ENCODE assay signal across 8 cellular contexts in the genomic region with DNA sequence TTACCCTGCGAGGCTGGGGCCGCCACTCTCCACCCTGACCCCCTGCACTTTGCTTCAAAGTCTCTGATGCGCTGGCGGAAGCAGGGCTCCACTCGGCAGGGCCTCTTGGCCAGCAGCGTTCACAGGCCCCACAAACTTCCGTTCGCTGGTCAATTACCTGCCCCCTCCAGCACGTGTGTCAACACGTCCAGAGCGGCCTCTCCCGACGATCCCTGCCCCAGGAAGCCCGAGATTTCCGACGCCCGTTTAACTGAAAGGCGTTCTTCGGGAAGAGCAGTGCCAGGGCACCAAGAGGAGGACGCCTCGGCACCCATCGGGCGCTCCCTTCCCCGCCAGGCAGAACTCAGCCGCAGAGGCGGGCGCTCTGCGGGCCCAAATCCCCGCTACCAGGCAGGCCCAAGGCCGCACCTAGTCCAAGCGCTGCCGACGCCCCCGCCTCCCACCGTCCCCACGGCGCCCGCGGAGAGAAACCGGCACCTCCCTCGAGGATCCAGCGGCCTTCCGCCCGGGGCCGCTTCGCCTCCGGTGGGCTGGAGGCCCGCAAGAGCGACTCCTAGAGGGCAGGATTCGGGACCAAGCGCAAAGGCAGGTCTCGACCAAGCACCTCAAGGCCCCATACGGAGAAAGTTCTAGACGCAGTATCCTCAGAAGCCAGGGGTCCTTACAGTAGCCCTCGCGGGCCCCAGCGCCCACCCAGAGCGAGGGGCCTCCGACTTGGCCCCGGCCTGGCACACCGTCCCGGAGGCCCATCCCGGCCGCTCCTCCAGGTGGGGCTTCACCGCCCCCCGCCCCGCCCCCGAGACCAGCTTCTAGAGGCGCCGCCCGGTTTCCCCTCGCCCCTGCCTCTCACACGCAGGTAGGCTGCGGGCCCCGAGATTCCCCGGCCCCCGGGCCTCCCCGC. TPM values are rescaled to one million over a fixed set of nuclear protein-coding genes. Genes with fewer than 3 reads are reported as not detected.
DNase-seq lines count a peak whose midpoint lies in the region; ATAC-seq and TF ChIP-seq lines count a peak whose summit lies in the region.

No MANE protein-coding gene starts in this region.

- intact Hi-C loops in lower leg skin (cut with DNase I; ENCODE audit: low total_unique reads): no loop called here

- H3K4me1 Mint-ChIP-seq in chondrocyte (ENCODE audit: low read depth): peaks cover 34% of the 10 kb centered on the region
- H3K4me1 Mint-ChIP-seq in stimulated activated effector memory CD8-positive, alpha-beta T cell treated with anti-CD3 and anti-CD28 coated beads, Interleukin-12 subunit alpha, Interleukin-12 subunit beta, amount 100 ng/mL, for 72 hours: peaks cover 28% of the 10 kb centered on the region

- peak overlapping the region; percentile 91 for H3K27ac Mint-ChIP-seq in chondrocyte (ENCODE audit: unreplicated experiment)
- peak overlapping the region; percentile 77 for H3K27ac Mint-ChIP-seq in stimulated activated effector memory CD8-positive, alpha-beta T cell treated with anti-CD3 and anti-CD28 coated beads, Interleukin-12 subunit alpha, Interleukin-12 subunit beta, amount 100 ng/mL, for 72 hours

- no peak for DNase-seq in GM06990 (ENCODE audit: extremely low read depth, insufficient read length)
- DNase-seq in Jurkat, Clone E6-1 (ENCODE audit: low read depth, low spot score): peak; percentile 28
- DNase-seq in T-helper 2 cell: peak; percentile 22 to 64 (median 40)
- no peak for DNase-seq in chondrocyte (ENCODE audit: low spot score)
- no peak for DNase-seq in lower leg skin (ENCODE audit: low spot score in 2 of 2)
- peak; percentile 21 to 75 for DNase-seq in stimulated activated effector memory CD8-positive, alpha-beta T cell treated with anti-CD3 and anti-CD28 coated beads, Interleukin-12 subunit alpha, Interleukin-12 subunit beta, amount 100 ng/mL, for 72 hours (ENCODE audit: low spot score in 2 of 2)
- no peak for DNase-seq in COLO829 (ENCODE audit: low spot score)

- peak; percentile 69 for TF ChIP-seq CTCF in GM06990 (IDR thresholded peaks at IDR 0.05; ENCODE audit: insufficient read depth, low read length, poor library complexity, severe bottlenecking)
- peak; percentile 74 for TF ChIP-seq CTCF in chondrocyte (IDR thresholded peaks at IDR 0.05)
- TF ChIP-seq CTCF in lower leg skin (IDR thresholded peaks at IDR 0.05): no peak

- no peaks in the 10 kb centered on the region for H3K27me3 ChIP-seq in GM06990 (replicated peaks; ENCODE audit: control insufficient read depth, insufficient read depth, low read length)

- TF ChIP-seq POLR2A in lower leg skin (IDR thresholded peaks at IDR 0.05): no peak

- peak overlapping the region; percentile 79 for H3K4me3 ChIP-seq in GM06990 (replicated peaks; ENCODE audit: low read depth, low read length)
- peak overlapping the region; percentile 69 for H3K4me3 ChIP-seq in Jurkat, Clone E6-1 (ENCODE audit: low read length)
- H3K4me3 ChIP-seq in lower leg skin (ENCODE audit: low read depth, poor library complexity, severe bottlenecking): peak overlapping the region; percentile 57

- no peaks in the 10 kb centered on the region for H3K9me3 Mint-ChIP-seq in chondrocyte (ENCODE audit: low read depth)
- no peaks in the 10 kb centered on the region for H3K9me3 Mint-ChIP-seq in stimulated activated effector memory CD8-positive, alpha-beta T cell treated with anti-CD3 and anti-CD28 coated beads, Interleukin-12 subunit alpha, Interleukin-12 subunit beta, amount 100 ng/mL, for 72 hours

- H3K27me3 Mint-ChIP-seq in chondrocyte (ENCODE audit: low read depth): no peaks in the 10 kb centered on the region

- no peaks in the 10 kb centered on the region for H3K36me3 Mint-ChIP-seq in chondrocyte (ENCODE audit: low read depth)
- H3K36me3 Mint-ChIP-seq in stimulated activated effector memory CD8-positive, alpha-beta T cell treated with anti-CD3 and anti-CD28 coated beads, Interleukin-12 subunit alpha, Interleukin-12 subunit beta, amount 100 ng/mL, for 72 hours: peaks cover 47% of the 10 kb centered on the region

- ATAC-seq in GM21737 (IDR thresholded peaks at IDR 0.05; ENCODE audit: unreplicated experiment): peak; percentile 25
- peak; percentile 51 for ATAC-seq in stimulated activated effector memory CD8-positive, alpha-beta T cell treated with anti-CD3 and anti-CD28 coated beads, Interleukin-12 subunit alpha, Interleukin-12 subunit beta, amount 100 ng/mL, for 72 hours

- H3K36me3 ChIP-seq in GM06990 (ENCODE audit: control insufficient read depth, insufficient read depth, low read length): peaks cover 2% of the 10 kb centered on the region; the same call in 1 of the 2 replicates

- 2 to 41% methylated on average over 10 to 46 of the region's 78 CpGs for WGBS in lower leg skin, 2 donors

- peak overlapping the region; percentile 84 for H3K4me3 Mint-ChIP-seq in chondrocyte (ENCODE audit: unreplicated experiment)
- H3K4me3 Mint-ChIP-seq in stimulated activated effector memory CD8-positive, alpha-beta T cell treated with anti-CD3 and anti-CD28 coated beads, Interleukin-12 subunit alpha, Interleukin-12 subunit beta, amount 100 ng/mL, for 72 hours: peak overlapping the region; percentile 83

RNA-seq across cellular contexts. Expression of a gene that starts 0.6 kb away (rescaled TPM):
- 189 TPM for polyA plus RNA-seq in Jurkat, Clone E6-1 (2012; ENCODE audit: insufficient read depth, insufficient read length)
- total RNA-seq in chondrocyte (144 to 153 TPM (median 147 TPM) in 3 replicates), lower leg skin (100 to 1,000 TPM; 139 to 210 (median 169) TPM)

RNA-seq across cellular contexts. Expression of a gene that starts 1.1 kb away (rescaled TPM):
- 3.4 TPM for polyA plus RNA-seq in Jurkat, Clone E6-1 (2012; ENCODE audit: insufficient read depth, insufficient read length)
- total RNA-seq in chondrocyte (19.0 to 25.4 TPM (median 20.3 TPM) in 3 replicates), lower leg skin (1 to 10 TPM; 5.0 to 9.3 (median 7.4) TPM)

RNA-seq across cellular contexts. Expression of a gene that starts 35.9 kb away (rescaled TPM):
- polyA plus RNA-seq in Jurkat, Clone E6-1 (2012; ENCODE audit: insufficient read depth, insufficient read length): 3.1 TPM
- total RNA-seq in chondrocyte (47.6 to 71.1 TPM (median 70.6 TPM) in 3 replicates), lower leg skin (10 to 100 TPM; 26.5 to 43.5 (median 34.5) TPM)

RNA-seq across cellular contexts. Expression of a gene that starts 40.4 kb away (rescaled TPM):
- 1.9 TPM for polyA plus RNA-seq in Jurkat, Clone E6-1 (2012; ENCODE audit: insufficient read depth, insufficient read length)
- total RNA-seq in chondrocyte (8.5 to 36.3 TPM (median 34.8 TPM) in 3 replicates), lower leg skin (10 to 100 TPM; 10.9 to 21.9 (median 12.3) TPM)

RNA-seq across cellular contexts. Expression of a gene that starts 50.0 kb away (rescaled TPM):
- 1.9 TPM for polyA plus RNA-seq in Jurkat, Clone E6-1 (2012; ENCODE audit: insufficient read depth, insufficient read length)
- 3.2 to 3.8 TPM (median 3.5 TPM) in 3 replicates for total RNA-seq in chondrocyte
- total RNA-seq in lower leg skin: 1 to 10 TPM in 3 of 4 donors, under 1 TPM in 1; 0.76 to 6.7 (median 2.1) TPM

Comparison
In these comparisons a context has a peak if more than half of its experiments do, and no peak if none do; other contexts are left out.
1. DNase-seq: peak in Jurkat, Clone E6-1 (single experiment), T-helper 2 cell (5 of 5) and stimulated activated effector memory CD8-positive, alpha-beta T cell treated with anti-CD3 and anti-CD28 coated beads, Interleukin-12 subunit alpha, Interleukin-12 subunit beta, amount 100 ng/mL, for 72 hours (2 of 2); none in GM06990 (single experiment), chondrocyte (single experiment), lower leg skin (0 of 2) and COLO829 (single experiment).
2. CTCF ChIP-seq: peak in GM06990 (single experiment) and chondrocyte (single experiment); none in lower leg skin (0 of 3).
3. Peak in every context shown above with its lines, with median percentiles within 50 percentile points of each other: H3K4me3 ChIP-seq.